In the genomic region with DNA sequence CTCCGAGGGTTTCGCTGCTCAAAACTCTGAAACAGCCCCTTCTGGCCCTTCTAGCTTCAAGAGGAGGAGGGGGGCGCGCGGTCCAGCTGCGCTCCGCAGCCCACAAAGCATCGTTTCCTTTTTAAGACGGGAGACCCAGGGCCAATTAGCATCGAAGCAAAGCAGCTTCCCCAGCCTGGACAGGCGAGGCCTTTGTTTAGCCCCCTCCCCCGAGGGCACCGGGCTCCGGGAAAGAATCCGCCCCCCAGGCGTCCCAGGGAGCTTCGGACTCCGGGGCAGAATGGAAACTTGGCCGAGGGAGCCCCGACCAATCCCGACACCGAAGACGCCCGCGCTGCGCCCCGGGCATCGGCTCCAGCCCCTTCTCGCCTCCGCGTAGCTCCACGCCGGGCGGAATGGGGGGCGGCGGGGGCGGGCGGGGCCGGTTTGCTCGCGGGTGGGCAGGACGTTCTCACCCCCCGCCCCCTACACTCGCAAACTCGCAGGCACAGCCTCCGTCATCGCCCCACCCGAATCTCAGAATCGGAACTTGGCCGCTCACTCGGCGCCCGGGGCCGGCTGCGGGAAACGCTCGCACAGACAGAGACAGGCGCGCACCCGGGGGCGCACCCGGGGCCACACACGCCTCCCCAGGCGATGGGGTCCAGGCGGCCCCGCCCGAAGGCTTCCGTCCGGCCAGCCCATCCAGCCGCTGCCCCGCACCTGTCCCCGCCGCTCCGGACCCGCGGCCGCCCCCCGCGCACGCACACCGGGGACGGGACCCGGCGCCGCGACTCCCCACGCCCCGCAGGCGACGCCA, we compare ENCODE assay signal across 10 cellular contexts. TPM values are rescaled to one million over a fixed set of nuclear protein-coding genes. Genes with fewer than 3 reads are reported as not detected.
DNase-seq lines count a peak whose midpoint lies in the region; ATAC-seq and TF ChIP-seq lines count a peak whose summit lies in the region.
"Had no signal": no experiment of that assay in that cellular context is flagged by ENCODE, and none has a peak within 500 bp of the region (broad histone marks: within the 10 kb centered on the region; RNA-seq: fewer than 3 reads in every experiment).

No MANE protein-coding gene starts in this region.

- peak overlapping the region; percentile 94 for H3K4me3 Mint-ChIP-seq in glutamatergic neuron (ENCODE audit: unreplicated experiment)
- no peak overlapping the region for H3K4me3 Mint-ChIP-seq in stimulated activated memory B cell treated with anti-CD40 and anti-IgM and Interleukin-4, amounts not matched to agents 10 μg/mL and 1 μg/mL and 100 μg/mL, for 72 hours

- H3K9ac ChIP-seq in colonic mucosa (ENCODE audit: low read depth in 2 of 2, low read length in 2 of 2): no peak overlapping the region

- no peaks in the 10 kb centered on the region for H3K4me1 ChIP-seq in colonic mucosa

- peaks cover 45% of the 10 kb centered on the region for H3K4me1 Mint-ChIP-seq in glutamatergic neuron (ENCODE audit: low read depth, unreplicated experiment)
- H3K4me1 Mint-ChIP-seq in stimulated activated memory B cell treated with anti-CD40 and anti-IgM and Interleukin-4, amounts not matched to agents 10 μg/mL and 1 μg/mL and 100 μg/mL, for 72 hours: peaks cover 11% of the 10 kb centered on the region

- no peak overlapping the region for H3K27ac ChIP-seq in colonic mucosa
- H3K27ac ChIP-seq: 22Rv1 had no signal

- peak; percentile 53 for DNase-seq in DMS 273 (lab: John Stamatoyannopoulos, UW; ENCODE audit: unreplicated experiment)
- no peak for DNase-seq in DMS 273 treated with DMSO at 0.1 percent for 48 hours (lab: John Stamatoyannopoulos, UW)
- DNase-seq in glutamatergic neuron: peak; percentile 86
- no peak for DNase-seq in colonic mucosa
- DNase-seq: NCI-H1092, T-helper 9 cell had no signal

- intact Hi-C loops in colonic mucosa (cut with DNase I): no loop called here

- no peak overlapping the region for H3K4me3 ChIP-seq in colonic mucosa

- H3K36me3 ChIP-seq in colonic mucosa: no peaks in the 10 kb centered on the region

- peaks cover 11% of the 10 kb centered on the region for H3K36me3 Mint-ChIP-seq in glutamatergic neuron (ENCODE audit: unreplicated experiment)
- H3K36me3 Mint-ChIP-seq in stimulated activated memory B cell treated with anti-CD40 and anti-IgM and Interleukin-4, amounts not matched to agents 10 μg/mL and 1 μg/mL and 100 μg/mL, for 72 hours: no peaks in the 10 kb centered on the region

- TF ChIP-seq CTCF in glutamatergic neuron (IDR thresholded peaks at IDR 0.05; ENCODE audit: partially characterized antibody, unreplicated experiment) (no peak), colonic mucosa (IDR thresholded peaks at IDR 0.05) (no peak)

- ATAC-seq in stimulated activated memory B cell treated with anti-CD40 and anti-IgM and Interleukin-4, amounts not matched to agents 10 μg/mL and 1 μg/mL and 100 μg/mL, for 72 hours: peak; percentile 25
- ATAC-seq in HG03432 (IDR thresholded peaks at IDR 0.05; ENCODE audit: unreplicated experiment): no peak

- peak overlapping the region; percentile 99 for H3K27ac Mint-ChIP-seq in glutamatergic neuron (ENCODE audit: unreplicated experiment)
- H3K27ac Mint-ChIP-seq in stimulated activated memory B cell treated with anti-CD40 and anti-IgM and Interleukin-4, amounts not matched to agents 10 μg/mL and 1 μg/mL and 100 μg/mL, for 72 hours: no peak overlapping the region

- peaks cover 16% of the 10 kb centered on the region for H3K9me3 Mint-ChIP-seq in glutamatergic neuron (ENCODE audit: unreplicated experiment)
- peaks cover 3% of the 10 kb centered on the region for H3K9me3 Mint-ChIP-seq in stimulated activated memory B cell treated with anti-CD40 and anti-IgM and Interleukin-4, amounts not matched to agents 10 μg/mL and 1 μg/mL and 100 μg/mL, for 72 hours

- H3K27me3 Mint-ChIP-seq in glutamatergic neuron (ENCODE audit: unreplicated experiment): peaks cover 13% of the 10 kb centered on the region
- peaks cover 88% of the 10 kb centered on the region for H3K27me3 Mint-ChIP-seq in stimulated activated memory B cell treated with anti-CD40 and anti-IgM and Interleukin-4, amounts not matched to agents 10 μg/mL and 1 μg/mL and 100 μg/mL, for 72 hours

- no peaks in the 10 kb centered on the region for H3K9me3 ChIP-seq in colonic mucosa

- peaks cover 32% of the 10 kb centered on the region for H3K27me3 ChIP-seq in colonic mucosa

RNA-seq across cellular contexts. Expression of a gene that starts 0.6 kb away (rescaled TPM):
- total RNA-seq in glutamatergic neuron (ENCODE audit: unreplicated experiment): 183 TPM
- total RNA-seq in colonic mucosa: under 1 TPM in 1 of 2 donors, not detected in 1; 0.29 TPM
- total RNA-seq: mesenteric fat pad had no signal

RNA-seq across cellular contexts. Expression of a gene that starts 17.9 kb away (rescaled TPM):
- total RNA-seq in glutamatergic neuron (ENCODE audit: unreplicated experiment): not detected
- not detected for total RNA-seq in colonic mucosa

RNA-seq across cellular contexts. Expression of a gene that starts 19.0 kb away (rescaled TPM):
- total RNA-seq in glutamatergic neuron (ENCODE audit: unreplicated experiment) (93.6 TPM), colonic mucosa (100 to 1,000 TPM in 1 of 2 donors, 10 to 100 TPM in 1; 66.9 to 109 TPM)

RNA-seq across cellular contexts. Expression of a gene that starts 37.7 kb away (rescaled TPM):
- total RNA-seq in glutamatergic neuron (ENCODE audit: unreplicated experiment) (43.3 TPM), colonic mucosa (10 to 100 TPM; 35.4 to 38.7 TPM)

RNA-seq across cellular contexts. Expression of a gene that starts 39.3 kb away (rescaled TPM):
- total RNA-seq in glutamatergic neuron (ENCODE audit: unreplicated experiment) (2.1 TPM), colonic mucosa (not detected)
- total RNA-seq: mesenteric fat pad had no signal

Comparison
In these comparisons a context has a peak if more than half of its experiments do, and no peak if none do; other contexts are left out.
1. DNase-seq: peak in DMS 273 (single experiment) and glutamatergic neuron (single experiment); none in DMS 273 treated with DMSO at 0.1 percent for 48 hours (single experiment) and colonic mucosa (single experiment).
2. RNA of a gene that starts 0.6 kb away (total RNA-seq): 183 TPM in glutamatergic neuron (single experiment); 0.29 TPM in colonic mucosa; every median in the first group is over 100 times any median in the second.